Comparison of ENCODE assay signal across 8 cellular contexts in genomic region chr15:68818088-68818670, GRCh38. TPM values are rescaled to one million over a fixed set of nuclear protein-coding genes. Genes with fewer than 3 reads are reported as not detected.
DNase-seq lines count a peak whose midpoint lies in the region; ATAC-seq and TF ChIP-seq lines count a peak whose summit lies in the region.

No MANE protein-coding gene starts in this region.

- H3K4me2 ChIP-seq in PC-3 (ENCODE audit: low read length) = peak overlapping the region; percentile 99
- H3K4me2 ChIP-seq in fibroblast of lung (ENCODE audit: extremely low read depth, insufficient read depth, low read length) = peak overlapping the region; percentile 33

- peak overlapping the region; percentile 62 to 99 (median 88) for H3K4me3 Mint-ChIP-seq in naive thymus-derived CD8-positive, alpha-beta T cell
- peak overlapping the region; percentile 72 to 99 for H3K4me3 Mint-ChIP-seq in stimulated activated naive CD8-positive, alpha-beta T cell treated with anti-CD3 and anti-CD28 coated beads, Interleukin-15, amount 100 ng/mL, for 72 hours

- H3K36me3 Mint-ChIP-seq in naive thymus-derived CD8-positive, alpha-beta T cell = peaks cover 0 to 5% (median 0%) of the 10 kb centered on the region in 3 donors

- CTCF ChIA-PET in PC-3 (lab: Charles Lee) = no interaction called here

- H3K27me3 ChIP-seq in PC-3 (ENCODE audit: low read length) = no peaks in the 10 kb centered on the region
- H3K27me3 ChIP-seq in fibroblast of lung (ENCODE audit: control insufficient read depth, insufficient read depth, low read length) = no peaks in the 10 kb centered on the region

- DNase-seq in COLO668 (lab: John Stamatoyannopoulos, UW; ENCODE audit: unreplicated experiment) (peak; percentile 73), HK-2 (ENCODE audit: unreplicated experiment) (peak; percentile 63), PC-3 (peak; percentile 62), fibroblast of lung (ENCODE audit: low read depth in 2 of 2) (peak; percentile 64 to 73), DMS153 (lab: John Stamatoyannopoulos, UW) (no peak)
- peak; percentile 29 to 62 for DNase-seq in activated T-helper 1 cell treated with anti-CD3 and anti-CD28 coated beads, Interleukin-2, amount 50 U/mL, for 16 hours (ENCODE audit: low read depth in 1 of 2, low spot score in 1 of 2)
- peak in 9 of 10 donors; percentile 50 to 73 (median 66) for DNase-seq in naive thymus-derived CD8-positive, alpha-beta T cell
- peak; percentile 76 for DNase-seq in stimulated activated naive CD8-positive, alpha-beta T cell treated with anti-CD3 and anti-CD28 coated beads, Interleukin-15, amount 100 ng/mL, for 72 hours

- no peaks in the 10 kb centered on the region for H3K9me3 Mint-ChIP-seq in naive thymus-derived CD8-positive, alpha-beta T cell
- H3K9me3 Mint-ChIP-seq in stimulated activated naive CD8-positive, alpha-beta T cell treated with anti-CD3 and anti-CD28 coated beads, Interleukin-15, amount 100 ng/mL, for 72 hours = no peaks in the 10 kb centered on the region

- H3K27ac Mint-ChIP-seq in naive thymus-derived CD8-positive, alpha-beta T cell = peak overlapping the region in 8 of 10 donors; percentile 17 to 92 (median 80)
- H3K27ac Mint-ChIP-seq in stimulated activated naive CD8-positive, alpha-beta T cell treated with anti-CD3 and anti-CD28 coated beads, Interleukin-15, amount 100 ng/mL, for 72 hours = peak overlapping the region; percentile 61 to 83

- H3K79me2 ChIP-seq in PC-3 (ENCODE audit: low read length) = peaks cover 96% of the 10 kb centered on the region
- H3K79me2 ChIP-seq in fibroblast of lung (ENCODE audit: control insufficient read depth, insufficient read depth, low read length) = peaks cover 63% of the 10 kb centered on the region

- no peaks in the 10 kb centered on the region for H3K9me3 ChIP-seq in PC-3 (ENCODE audit: low read length)
- no peaks in the 10 kb centered on the region for H3K9me3 ChIP-seq in fibroblast of lung (ENCODE audit: control insufficient read depth, insufficient read depth, low read depth, low read length)

- peak; percentile 16; the same call in 1 of the 2 replicates for ATAC-seq in PC-3
- peak; percentile 34 to 42 for ATAC-seq in naive thymus-derived CD8-positive, alpha-beta T cell
- ATAC-seq in stimulated activated naive CD8-positive, alpha-beta T cell treated with anti-CD3 and anti-CD28 coated beads, Interleukin-15, amount 100 ng/mL, for 72 hours = peak; percentile 39

- H3K27me3 Mint-ChIP-seq in naive thymus-derived CD8-positive, alpha-beta T cell = no peaks in the 10 kb centered on the region
- no peaks in the 10 kb centered on the region for H3K27me3 Mint-ChIP-seq in stimulated activated naive CD8-positive, alpha-beta T cell treated with anti-CD3 and anti-CD28 coated beads, Interleukin-15, amount 100 ng/mL, for 72 hours

- H3K4me3 ChIP-seq in PC-3 (ENCODE audit: low read length) = peak overlapping the region; percentile 98
- peak overlapping the region; percentile 81 to 93 (median 90) for H3K4me3 ChIP-seq in fibroblast of lung (replicated peaks in 1 of 4; ENCODE audit: control extremely low read depth in 1 of 4, insufficient read depth in 1 of 4, low read depth in 3 of 4, low read length in 4 of 4)

- no TSS peak for BruUV-seq in PC-3 (replicated peaks; lab: Mats Ljungman, UMichigan)

- H4K20me1 ChIP-seq in PC-3 (ENCODE audit: low read length) (peaks cover 17% of the 10 kb centered on the region; the same call in 1 of the 2 replicates), fibroblast of lung (ENCODE audit: control insufficient read depth, extremely low read depth, insufficient read depth, low read length) (no peaks in the 10 kb centered on the region)

- H3K27ac ChIP-seq in PC-3 (ENCODE audit: low read length) (peak overlapping the region; percentile 87), fibroblast of lung (ENCODE audit: insufficient read depth, low read length) (peak overlapping the region; percentile 89)

- H3K9me2 ChIP-seq in PC-3 (replicated peaks; ENCODE audit: low read length) = no peaks in the 10 kb centered on the region

- H2AFZ ChIP-seq in PC-3 (ENCODE audit: low read length) (peak overlapping the region; percentile 63), fibroblast of lung (ENCODE audit: low read length) (no peak overlapping the region)

- H3K9ac ChIP-seq in PC-3 (ENCODE audit: low read length) (peak overlapping the region; percentile 96), fibroblast of lung (ENCODE audit: insufficient read depth, low read length) (peak overlapping the region; percentile 80)

- H3K4me1 ChIP-seq in PC-3 (ENCODE audit: insufficient read depth, low read length) (peaks cover 27% of the 10 kb centered on the region), fibroblast of lung (ENCODE audit: control insufficient read depth, extremely low read depth, insufficient read depth, low read length) (peaks cover 5% of the 10 kb centered on the region)

- intact Hi-C loops in PC-3 (cut with micrococcal nuclease) = no loop called here

- H3K36me3 ChIP-seq in PC-3 (ENCODE audit: low read depth, low read length) (peaks cover 4% of the 10 kb centered on the region; the same call in 1 of the 2 replicates), fibroblast of lung (ENCODE audit: control insufficient read depth, insufficient read depth, low read length) (no peaks in the 10 kb centered on the region)

- H3K4me1 Mint-ChIP-seq in naive thymus-derived CD8-positive, alpha-beta T cell = peaks cover 32 to 54% (median 51%) of the 10 kb centered on the region in 4 donors
- peaks cover 51% of the 10 kb centered on the region for H3K4me1 Mint-ChIP-seq in stimulated activated naive CD8-positive, alpha-beta T cell treated with anti-CD3 and anti-CD28 coated beads, Interleukin-15, amount 100 ng/mL, for 72 hours

- POLR2A ChIA-PET in PC-3 (lab: Charles Lee; ENCODE audit: unreplicated experiment) = no interaction called here
- POLR2A ChIA-PET in naive thymus-derived CD8-positive, alpha-beta T cell (lab: Charles Lee) = interaction anchor here (0.6 to 6.3 kb wide), 9 partner anchors 11 to 47 kb away, joined by 3 to 53 read pairs (median 6); no protein-coding TSS in a partner anchor

- H3F3A ChIP-seq in PC-3 (ENCODE audit: low read length, unreplicated experiment) = no peaks in the 10 kb centered on the region

- TF ChIP-seq CTCF in PC-3 (conservative IDR thresholded peaks at IDR 0.05; ENCODE audit: low read depth, low read length) (no peak), fibroblast of lung (conservative IDR thresholded peaks at IDR 0.05 in 1 of 2, IDR thresholded peaks at IDR 0.05 in 1 of 2; ENCODE audit: low read depth in 1 of 2, low read length in 2 of 2) (no peak)

RNA-seq across cellular contexts. Expression of gene ANP32A, which starts 2.5 kb away (rescaled TPM):
- total RNA-seq in PC-3 (2014; rRNA removed) = 106 and 151 TPM in 2 replicates
- 46.2 and 47.7 TPM in 2 replicates for total RNA-seq in fibroblast of lung
- polyA plus RNA-seq in fibroblast of lung = 53.1 and 54.7 TPM in 2 replicates
- 111 and 134 TPM in 2 replicates for polyA plus RNA-seq in fibroblast of lung (2012)
- 6.4 and 13.6 TPM in 2 replicates for polyA minus RNA-seq in fibroblast of lung (ENCODE audit: low replicate concordance)
- 100 to 1,000 TPM; 129 to 131 TPM for total RNA-seq in naive thymus-derived CD8-positive, alpha-beta T cell
- 10 to 100 TPM; 81.3 to 88.1 (median 84.3) TPM for polyA plus RNA-seq in naive thymus-derived CD8-positive, alpha-beta T cell
